ENCODE assay signal across 10 cellular contexts in the genomic region with DNA sequence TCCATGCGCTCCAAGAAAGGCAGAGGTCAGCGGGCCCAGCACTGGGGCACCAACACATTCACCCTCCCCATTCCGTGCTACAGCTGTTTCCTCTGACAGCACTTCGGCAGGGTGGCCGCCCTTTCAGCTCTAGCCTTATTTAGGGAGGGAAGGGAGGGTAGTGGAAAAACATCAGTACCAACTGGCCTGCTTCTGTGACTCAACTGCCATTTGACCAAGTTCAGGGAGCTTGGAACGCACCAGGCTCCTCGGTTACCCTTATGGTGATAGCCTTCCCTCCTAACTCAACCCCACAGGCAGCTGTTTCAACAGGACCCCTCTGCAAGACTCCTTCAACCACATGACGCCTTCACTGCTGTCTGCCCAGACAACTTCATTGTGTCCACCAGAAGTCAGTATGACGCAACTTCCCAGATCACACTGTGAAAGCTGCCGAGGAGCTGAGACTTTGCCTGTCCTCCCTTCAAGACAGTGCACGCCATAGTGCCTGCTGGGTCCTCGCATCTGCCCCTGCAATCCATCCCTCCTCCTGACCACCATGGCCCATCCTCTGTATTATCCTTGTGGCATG.
A peak's percentile ranks its signal among the peaks of the same experiment; 100 is the strongest.
DNase-seq lines count a peak whose midpoint lies in the region; ATAC-seq, FAIRE-seq and TF ChIP-seq lines count a peak whose summit lies in the region.
"Had no signal": no experiment of that assay in that cellular context is flagged by ENCODE, and none has a peak within 500 bp of the region (broad histone marks: within the 10 kb centered on the region; RNA-seq: fewer than 3 reads in every experiment).

No MANE protein-coding gene starts in this region.

- no peaks in the 10 kb centered on the region for H3K9me3 ChIP-seq in SJCRH30 (replicated peaks)
- H3K9me3 ChIP-seq in esophagus (ENCODE audit: control insufficient read depth in 2 of 2, insufficient read depth in 1 of 2, low read depth in 1 of 2, low read length in 1 of 2), result peaks cover 0 to 4% of the 10 kb centered on the region in 2 donors
- no peaks in the 10 kb centered on the region for H3K9me3 ChIP-seq in mucosa of rectum (ENCODE audit: control insufficient read depth in 2 of 2, low read length in 2 of 2)
- no peaks in the 10 kb centered on the region for H3K9me3 ChIP-seq in tibial artery

- no peak for ATAC-seq in GM19324 (IDR thresholded peaks at IDR 0.05; ENCODE audit: low FRiP score, unreplicated experiment)
- ATAC-seq: naive thymus-derived CD4-positive, alpha-beta T cell had no signal

- DNase-seq in SJCRH30 (peak; percentile 14 to 37), tibial artery (no peak), GM12891 (ENCODE audit: insufficient read length, low spot score) (no peak)
- DNase-seq in activated CD4-positive, CD25-positive, alpha-beta regulatory T cell treated with anti-CD3 and anti-CD28 coated beads, Interleukin-2, amount 50 U/mL, for 72 hours, result no peak
- DNase-seq: foreskin melanocyte; naive thymus-derived CD4-positive, alpha-beta T cell; NCI-H446 had no signal

- peaks cover 56% of the 10 kb centered on the region for H3K4me1 ChIP-seq in SJCRH30
- H3K4me1 ChIP-seq in esophagus (ENCODE audit: control insufficient read depth in 2 of 2, insufficient read depth in 2 of 2, low read length in 1 of 2), result peaks cover 0 to 10% of the 10 kb centered on the region in 2 donors
- H3K4me1 ChIP-seq in mucosa of rectum (ENCODE audit: control insufficient read depth in 2 of 2, insufficient read depth in 2 of 2, low read length in 2 of 2), result peaks cover 24 to 31% of the 10 kb centered on the region in 2 donors
- peaks cover 0 to 50% (median 35%) of the 10 kb centered on the region in 4 donors for H3K4me1 ChIP-seq in tibial artery

- no peak for TF ChIP-seq POLR2A in GM12891 (IDR thresholded peaks at IDR 0.05; ENCODE audit: low read depth, low read length)

- H3K9ac ChIP-seq in mucosa of rectum (ENCODE audit: low read depth in 1 of 2, low read length in 2 of 2), result no peak overlapping the region

- H3K27me3 ChIP-seq in SJCRH30, result no peaks in the 10 kb centered on the region
- H3K27me3 ChIP-seq in esophagus (ENCODE audit: control insufficient read depth in 1 of 2, insufficient read depth in 2 of 2, low read length in 2 of 2), result no peaks in the 10 kb centered on the region
- no peaks in the 10 kb centered on the region for H3K27me3 ChIP-seq in mucosa of rectum (ENCODE audit: control insufficient read depth in 2 of 2, insufficient read depth in 2 of 2, low read length in 2 of 2)
- H3K27me3 ChIP-seq in tibial artery, result no peaks in the 10 kb centered on the region

- H3K27ac ChIP-seq in SJCRH30 (peak overlapping the region; percentile 84), esophagus (ENCODE audit: low read depth in 2 of 2, low read length in 1 of 2) (peak overlapping the region; percentile 48 to 78), mucosa of rectum (ENCODE audit: low read depth in 2 of 2, low read length in 2 of 2) (peak overlapping the region; percentile 51 to 67), tibial artery (peak overlapping the region; percentile 71 to 75)

- H3K36me3 ChIP-seq in SJCRH30 (no peaks in the 10 kb centered on the region), esophagus (ENCODE audit: control insufficient read depth in 2 of 2, insufficient read depth in 2 of 2, low read length in 1 of 2) (peaks cover 0 to 4% of the 10 kb centered on the region in 2 donors), mucosa of rectum (ENCODE audit: control insufficient read depth in 2 of 2, insufficient read depth in 2 of 2, low read length in 2 of 2) (peaks cover 15 to 19% of the 10 kb centered on the region in 2 donors), tibial artery (peaks cover 0 to 31% (median 2%) of the 10 kb centered on the region in 3 donors)

- TF ChIP-seq CTCF in tibial artery (IDR thresholded peaks at IDR 0.05), result no peak

- no peak for FAIRE-seq in GM12891 (lab: Jason Lieb, UNC)

- intact Hi-C loops in tibial artery (cut with DNase I; ENCODE audit: low total_unique reads), result loop anchor here (10.0 kb wide), 2 partner anchors 67 to 127 kb away; a partner anchor contains a TSS

- H3K4me3 ChIP-seq in SJCRH30 (no peak overlapping the region), esophagus (ENCODE audit: low read depth in 1 of 2, low read length in 2 of 2) (no peak overlapping the region), mucosa of rectum (ENCODE audit: low read length in 2 of 2) (no peak overlapping the region), tibial artery (no peak overlapping the region)

- 71 to 77% methylated on average over 12 of the region's 12 CpGs for WGBS in esophagus, 2 donors

TF ChIP-seq in GM12891, 5 proteins besides CTCF, POLR2A, EP300 and RAD21:
- TF ChIP-seq POU2F2 (IDR thresholded peaks at IDR 0.05; ENCODE audit: low read depth, low read length) (no peak), TAF1 (IDR thresholded peaks at IDR 0.05; ENCODE audit: low read depth, low read length) (no peak), SPI1 (IDR thresholded peaks at IDR 0.05; ENCODE audit: low read depth, low read length) (no peak), POLR2AphosphoS5 (IDR thresholded peaks at IDR 0.05; ENCODE audit: low read depth, low read length) (no peak), PAX5 (IDR thresholded peaks at IDR 0.05; ENCODE audit: insufficient read depth, low read length, severe bottlenecking) (no peak)

Comparison
In these comparisons a context has a peak if more than half of its experiments do, and no peak if none do; other contexts are left out.
1. DNase-seq: peak in SJCRH30 (2 of 2); none in tibial artery (0 of 2), GM12891 (single experiment) and activated CD4-positive, CD25-positive, alpha-beta regulatory T cell treated with anti-CD3 and anti-CD28 coated beads, Interleukin-2, amount 50 U/mL, for 72 hours (single experiment).
2. Peak in every context shown above with its lines, with median percentiles within 50 percentile points of each other: H3K27ac ChIP-seq.